Comparison of ENCODE assay signal across 21 cellular contexts in genomic region chr4:125951275-125951887, GRCh38.
DNase-seq lines count a peak whose midpoint lies in the region; ATAC-seq, FAIRE-seq and TF ChIP-seq lines count a peak whose summit lies in the region.
"Had no signal": no experiment of that assay in that cellular context is flagged by ENCODE, and none has a peak within 500 bp of the region (broad histone marks: within the 10 kb centered on the region; RNA-seq: fewer than 3 reads in every experiment).

No MANE protein-coding gene starts in this region.

- H3K36me3 ChIP-seq in adipocyte (ENCODE audit: control insufficient read depth, insufficient read depth, low read length, severe bottlenecking) = no peaks in the 10 kb centered on the region
- H3K36me3 ChIP-seq in kidney (ENCODE audit: control insufficient read depth in 1 of 2, insufficient read depth in 2 of 2, low read length in 2 of 2) = no peaks in the 10 kb centered on the region
- H3K36me3 ChIP-seq: adrenal gland, esophagus squamous epithelium had no signal

- DNase-seq in AG04449 (ENCODE audit: low read depth, low spot score) (peak; percentile 17), GM04503 (ENCODE audit: low read depth) (peak; percentile 37), adipocyte (ENCODE audit: low read depth) (peak; percentile 89), fibroblast of villous mesenchyme (ENCODE audit: low read depth) (peak; percentile 52), kidney (no peak), NCI-H1092 (lab: John Stamatoyannopoulos, UW) (no peak), coronary artery (ENCODE audit: low spot score) (no peak)
- DNase-seq: activated CD4-positive, alpha-beta T cell treated with anti-CD3 and anti-CD28 coated beads, Interleukin-2, amount 50 U/mL, for 1 hour; activated gamma-delta T cell; adrenal gland; caudate nucleus; DMS79 treated with DMSO at 0.1 percent for 48 hours; effector CD4-positive, alpha-beta T cell; esophagus squamous epithelium; Karpas-422; NCI-H1092 treated with DMSO at 0.1 percent for 48 hours; NCI-H526 treated with DMSO at 0.1 percent for 48 hours; OCI-M1; SHP77 treated with DMSO at 0.1 percent for 48 hours had no signal

- TF ChIP-seq CTCF in AG04449 (IDR thresholded peaks at IDR 0.05; ENCODE audit: insufficient read depth, low read length, missing control alignments) (no peak), fibroblast of villous mesenchyme (IDR thresholded peaks at IDR 0.05; ENCODE audit: insufficient read depth, low read depth, low read length) (no peak), kidney (IDR thresholded peaks at IDR 0.05; ENCODE audit: borderline replicate concordance, extremely low read depth, insufficient read depth) (no peak), coronary artery (IDR thresholded peaks at IDR 0.05) (no peak)

- H3K9ac ChIP-seq in adipocyte (ENCODE audit: low read length) (no peak overlapping the region), kidney (ENCODE audit: low read length in 2 of 2) (no peak overlapping the region)

- H3K4me1 ChIP-seq in adipocyte (ENCODE audit: control insufficient read depth, insufficient read depth, low read length) = peaks cover 13% of the 10 kb centered on the region
- H3K4me1 ChIP-seq in kidney (ENCODE audit: control insufficient read depth in 1 of 2, insufficient read depth in 1 of 2, low read depth in 1 of 2, low read length in 2 of 2) = no peaks in the 10 kb centered on the region
- H3K4me1 ChIP-seq: adrenal gland, esophagus squamous epithelium had no signal

- H3K27ac ChIP-seq in kidney (ENCODE audit: low read depth in 2 of 2, low read length in 2 of 2) = no peak overlapping the region
- H3K27ac ChIP-seq in coronary artery = no peak overlapping the region
- H3K27ac ChIP-seq: adrenal gland, esophagus squamous epithelium, VCaP had no signal

- no peak for FAIRE-seq in kidney (lab: Jason Lieb, UNC)

- H3K9me3 ChIP-seq in adipocyte (ENCODE audit: control insufficient read depth, low read length) = no peaks in the 10 kb centered on the region
- no peaks in the 10 kb centered on the region for H3K9me3 ChIP-seq in kidney (ENCODE audit: control insufficient read depth in 1 of 2, low read length in 2 of 2)
- H3K9me3 ChIP-seq: adrenal gland, esophagus squamous epithelium had no signal

- CTCF ChIA-PET in AG04449 (lab: Yijun Ruan, JAX) = no interaction called here

- H3K4me3 ChIP-seq in AG04449 (ENCODE audit: low read depth, low read length) = no peak overlapping the region
- H3K4me3 ChIP-seq in adipocyte (ENCODE audit: low read length) = no peak overlapping the region
- no peak overlapping the region for H3K4me3 ChIP-seq in fibroblast of villous mesenchyme (ENCODE audit: low read depth, low read length)
- no peak overlapping the region for H3K4me3 ChIP-seq in kidney (ENCODE audit: low read length in 2 of 2)
- no peak overlapping the region for H3K4me3 ChIP-seq in coronary artery
- H3K4me3 ChIP-seq: adrenal gland, esophagus squamous epithelium had no signal

- ATAC-seq in HG03196 (IDR thresholded peaks at IDR 0.05; ENCODE audit: unreplicated experiment) = no peak

- H3K27me3 ChIP-seq in adipocyte (replicated peaks; ENCODE audit: control insufficient read depth, insufficient read depth, low read length) = no peaks in the 10 kb centered on the region
- H3K27me3 ChIP-seq: adrenal gland, esophagus squamous epithelium had no signal

- intact Hi-C loops in kidney (cut with DNase I) = no loop called here

- POLR2A ChIA-PET in AG04449 (lab: Yijun Ruan, JAX) = no interaction called here

Comparison
In these comparisons a context has a peak if more than half of its experiments do, and no peak if none do; other contexts are left out.
1. DNase-seq: peak in AG04449 (single experiment), GM04503 (single experiment), adipocyte (single experiment) and fibroblast of villous mesenchyme (single experiment); none in kidney (single experiment), NCI-H1092 (single experiment) and coronary artery (single experiment).